8 cellular contexts compared by ENCODE assay signal in genomic region chr3:156483961-156484787, GRCh38.
DNase-seq lines count a peak whose midpoint lies in the region; ATAC-seq, FAIRE-seq and TF ChIP-seq lines count a peak whose summit lies in the region.

No MANE protein-coding gene starts in this region.

- FAIRE-seq in small intestine (lab: Jason Lieb, UNC) = no peak

- no peak for TF ChIP-seq CTCF in fibroblast of mammary gland (conservative IDR thresholded peaks at IDR 0.05; ENCODE audit: control insufficient read depth, insufficient read depth, low read depth, low read length)

- no peaks in the 10 kb centered on the region for H3K27me3 ChIP-seq in small intestine (ENCODE audit: control insufficient read depth in 2 of 2, insufficient read depth in 2 of 2, low read length in 2 of 2)

- H3K27ac Mint-ChIP-seq in activated CD8-positive, alpha-beta T cell treated with anti-CD3 and anti-CD28 coated beads, Interleukin-2, amount 10 ng/mL, durations not matched to agents 7 days and 5 days = peak overlapping the region; percentile 87

- H3K4me3 Mint-ChIP-seq in activated CD8-positive, alpha-beta T cell treated with anti-CD3 and anti-CD28 coated beads, Interleukin-2, amount 10 ng/mL, durations not matched to agents 7 days and 5 days = peak overlapping the region; percentile 71

- no peaks in the 10 kb centered on the region for H3K9me3 Mint-ChIP-seq in activated CD8-positive, alpha-beta T cell treated with anti-CD3 and anti-CD28 coated beads, Interleukin-2, amount 10 ng/mL, durations not matched to agents 7 days and 5 days (ENCODE audit: insufficient read depth)

- POLR2A ChIA-PET in activated CD8-positive, alpha-beta T cell treated with anti-CD3 and anti-CD28 coated beads, Interleukin-2, amount 10 ng/mL, durations not matched to agents 7 days and 5 days (lab: Charles Lee) = interaction anchor here (0.9 to 1.2 kb wide), 2 partner anchors 41 to 676 kb away, joined by 3 read pairs; partner anchors contain the start of gene CCNL1

- H3K36me3 ChIP-seq in small intestine (ENCODE audit: control insufficient read depth in 2 of 2, insufficient read depth in 2 of 2, low read length in 2 of 2) = no peaks in the 10 kb centered on the region

- ATAC-seq in GM18502 (IDR thresholded peaks at IDR 0.05; ENCODE audit: poor library complexity, unreplicated experiment) = peak; percentile 85
- peak; percentile 84 for ATAC-seq in HG02678 (IDR thresholded peaks at IDR 0.05; ENCODE audit: unreplicated experiment)
- ATAC-seq in activated CD8-positive, alpha-beta T cell treated with anti-CD3 and anti-CD28 coated beads, Interleukin-2, amount 10 ng/mL, durations not matched to agents 7 days and 5 days = peak; percentile 92

- peak overlapping the region; percentile 76 to 90 for H3K27ac ChIP-seq in small intestine (ENCODE audit: low read depth in 1 of 2, low read length in 1 of 2)

- WGBS in small intestine, 3 donors = 32 to 53% (median 40%) methylated on average over 6 of the region's 6 CpGs

- H3K4me1 ChIP-seq in small intestine (ENCODE audit: control insufficient read depth in 2 of 2, insufficient read depth in 1 of 2, low read depth in 1 of 2, low read length in 1 of 2) = peaks cover 2 to 3% of the 10 kb centered on the region in 2 donors

- peaks cover 1% of the 10 kb centered on the region for H3K27me3 Mint-ChIP-seq in activated CD8-positive, alpha-beta T cell treated with anti-CD3 and anti-CD28 coated beads, Interleukin-2, amount 10 ng/mL, durations not matched to agents 7 days and 5 days (ENCODE audit: low read depth)

- no peaks in the 10 kb centered on the region for H3K9me3 ChIP-seq in small intestine (ENCODE audit: control insufficient read depth, low read depth)

- CTCF ChIA-PET in activated CD8-positive, alpha-beta T cell treated with anti-CD3 and anti-CD28 coated beads, Interleukin-2, amount 10 ng/mL, durations not matched to agents 7 days and 5 days (lab: Charles Lee) = interaction anchor here (0.7 to 10.0 kb wide), 11 partner anchors 9 to 653 kb away, joined by 3 to 99 read pairs (median 5); no protein-coding TSS in a partner anchor

- H3K36me3 Mint-ChIP-seq in activated CD8-positive, alpha-beta T cell treated with anti-CD3 and anti-CD28 coated beads, Interleukin-2, amount 10 ng/mL, durations not matched to agents 7 days and 5 days (ENCODE audit: low read depth) = no peaks in the 10 kb centered on the region

- H3K4me1 Mint-ChIP-seq in activated CD8-positive, alpha-beta T cell treated with anti-CD3 and anti-CD28 coated beads, Interleukin-2, amount 10 ng/mL, durations not matched to agents 7 days and 5 days (ENCODE audit: low read depth) = peaks cover 37% of the 10 kb centered on the region

- H3K4me3 ChIP-seq in fibroblast of mammary gland (ENCODE audit: control insufficient read depth, low read depth, low read length) (peak overlapping the region; percentile 26), small intestine (ENCODE audit: low read depth in 1 of 2, low read length in 2 of 2) (no peak overlapping the region)

- DNase-seq in NCI-H2171 treated with DMSO at 0.1 percent for 48 hours (lab: John Stamatoyannopoulos, UW) (peak; percentile 80), fibroblast of mammary gland (ENCODE audit: low read depth) (peak; percentile 83), small intestine (peak; percentile 57), DMS153 treated with DMSO at 0.1 percent for 48 hours (lab: John Stamatoyannopoulos, UW; ENCODE audit: unreplicated experiment) (no peak), NCI-H524 treated with DMSO at 0.1 percent for 48 hours (lab: John Stamatoyannopoulos, UW) (no peak)
- DNase-seq in activated CD8-positive, alpha-beta T cell treated with anti-CD3 and anti-CD28 coated beads, Interleukin-2, amount 10 ng/mL, durations not matched to agents 7 days and 5 days = peak; percentile 69

Comparison
In these comparisons a context has a peak if more than half of its experiments do, and no peak if none do; other contexts are left out.
1. DNase-seq: peak in NCI-H2171 treated with DMSO at 0.1 percent for 48 hours (single experiment), activated CD8-positive, alpha-beta T cell treated with anti-CD3 and anti-CD28 coated beads, Interleukin-2, amount 10 ng/mL, durations not matched to agents 7 days and 5 days (single experiment), fibroblast of mammary gland (single experiment) and small intestine (single experiment); none in DMS153 treated with DMSO at 0.1 percent for 48 hours (single experiment) and NCI-H524 treated with DMSO at 0.1 percent for 48 hours (single experiment).
2. Peak in every context shown above with its lines, with median percentiles within 50 percentile points of each other: ATAC-seq.